Comparison of ENCODE assay signal across 9 cellular contexts in genomic region chr2:39620067-39620466, GRCh38. TPM values are rescaled to one million over a fixed set of nuclear protein-coding genes. Genes with fewer than 3 reads are reported as not detected.
A peak's percentile ranks its signal among the peaks of the same experiment; 100 is the strongest.
DNase-seq lines count a peak whose midpoint lies in the region; ATAC-seq and TF ChIP-seq lines count a peak whose summit lies in the region.
"Had no signal": no experiment of that assay in that cellular context is flagged by ENCODE, and none has a peak within 500 bp of the region (broad histone marks: within the 10 kb centered on the region; RNA-seq: fewer than 3 reads in every experiment).

No MANE protein-coding gene starts in this region.

- ATAC-seq in heart right ventricle (no peak), HG03175 (IDR thresholded peaks at IDR 0.05; ENCODE audit: unreplicated experiment) (no peak), HG02759 (IDR thresholded peaks at IDR 0.05; ENCODE audit: unreplicated experiment) (no peak)

- intact Hi-C loops in activated naive CD4-positive, alpha-beta T cell treated with anti-CD3 and anti-CD28 coated beads for 36 hours (cut with micrococcal nuclease) = no loop called here
- intact Hi-C loops in heart right ventricle (cut with DNase I) = loop anchor here in 1 of 10 donors (5.0 kb wide), 1 partner anchor 37 kb away; no protein-coding TSS in a partner anchor
- intact Hi-C loops in transverse colon (cut with DNase I; ENCODE audit: low total_unique reads) = no loop called here

- no peaks in the 10 kb centered on the region for H3K9me3 Mint-ChIP-seq in activated naive CD4-positive, alpha-beta T cell treated with anti-CD3 and anti-CD28 coated beads for 36 hours

- TF ChIP-seq EP300 in transverse colon (IDR thresholded peaks at IDR 0.05; ENCODE audit: low read depth) = no peak

- no peaks in the 10 kb centered on the region for H3K27me3 ChIP-seq in heart right ventricle
- H3K27me3 ChIP-seq in transverse colon = no peaks in the 10 kb centered on the region

- no peak overlapping the region for H3K4me3 Mint-ChIP-seq in activated naive CD4-positive, alpha-beta T cell treated with anti-CD3 and anti-CD28 coated beads for 36 hours

- no peaks in the 10 kb centered on the region for H3K36me3 Mint-ChIP-seq in activated naive CD4-positive, alpha-beta T cell treated with anti-CD3 and anti-CD28 coated beads for 36 hours (ENCODE audit: low read depth)

- DNase-seq in activated naive CD4-positive, alpha-beta T cell treated with anti-CD3 and anti-CD28 coated beads for 36 hours = peak; percentile 44
- no peak for DNase-seq in activated naive CD4-positive, alpha-beta T cell (lab: John Stamatoyannopoulos, UW)
- DNase-seq in SKM-1 (lab: John Stamatoyannopoulos, UW; ENCODE audit: unreplicated experiment) = peak; percentile 75
- DNase-seq in heart right ventricle = peak; percentile 20 to 46
- DNase-seq in transverse colon = peak; percentile 22
- no peak for DNase-seq in superior temporal gyrus (ENCODE audit: extremely low spot score)
- DNase-seq: NCI-H1105 had no signal

- no peaks in the 10 kb centered on the region for H3K9me3 ChIP-seq in heart right ventricle
- H3K9me3 ChIP-seq in transverse colon = no peaks in the 10 kb centered on the region

- H3K4me1 Mint-ChIP-seq in activated naive CD4-positive, alpha-beta T cell treated with anti-CD3 and anti-CD28 coated beads for 36 hours (ENCODE audit: low read depth) = peaks cover 4% of the 10 kb centered on the region

- peaks cover 20% of the 10 kb centered on the region for H3K27me3 Mint-ChIP-seq in activated naive CD4-positive, alpha-beta T cell treated with anti-CD3 and anti-CD28 coated beads for 36 hours (ENCODE audit: low read depth)

- 23 to 39% methylated on average over 6 of the region's 6 CpGs for WGBS in heart right ventricle, 2 donors
- WGBS in transverse colon (ENCODE audit: low coverage in 1 of 2), 2 donors = 44 to 60% methylated on average over 6 of the region's 6 CpGs

- H3K36me3 ChIP-seq in heart right ventricle (no peaks in the 10 kb centered on the region), transverse colon (no peaks in the 10 kb centered on the region)

- H3K4me3 ChIP-seq in heart right ventricle = no peak overlapping the region
- H3K4me3 ChIP-seq in transverse colon = no peak overlapping the region

- in situ Hi-C loops in transverse colon (cut with MboI; ENCODE audit: low pct_ligation_motif_present in 1 of 4, low pct_unique_long_range_greater_than_20kb in 1 of 4, low sequenced_read_pairs in 3 of 4) = no loop called here

- no peak for TF ChIP-seq CTCF in heart right ventricle (IDR thresholded peaks at IDR 0.05)
- TF ChIP-seq CTCF in transverse colon (IDR thresholded peaks at IDR 0.05) = no peak

- TF ChIP-seq POLR2A in transverse colon (IDR thresholded peaks at IDR 0.05) = no peak

- no peak overlapping the region for H3K27ac ChIP-seq in heart right ventricle
- H3K27ac ChIP-seq in transverse colon = no peak overlapping the region

- H3K27ac Mint-ChIP-seq in activated naive CD4-positive, alpha-beta T cell treated with anti-CD3 and anti-CD28 coated beads for 36 hours = no peak overlapping the region

- H3K4me1 ChIP-seq in heart right ventricle (peaks cover 0 to 29% (median 5%) of the 10 kb centered on the region in 9 donors), transverse colon (no peaks in the 10 kb centered on the region)

- CTCF ChIA-PET in activated naive CD4-positive, alpha-beta T cell treated with anti-CD3 and anti-CD28 coated beads for 36 hours (lab: Charles Lee) = no interaction called here

RNA-seq across cellular contexts. Expression of gene TMEM178A, which starts 45.6 kb away (rescaled TPM):
- under 1 TPM; 0.25 to 0.55 TPM for total RNA-seq in activated naive CD4-positive, alpha-beta T cell treated with anti-CD3 and anti-CD28 coated beads for 36 hours
- total RNA-seq in heart right ventricle (1 to 10 TPM in 9 of 10 donors, under 1 TPM in 1; 0.97 to 4.8 (median 2.5) TPM), transverse colon (1 to 10 TPM; 1.6 to 7.5 (median 4.6) TPM)
- polyA plus RNA-seq in heart right ventricle = 1 to 10 TPM in 1 of 2 donors, under 1 TPM in 1; 0.58 to 6.2 TPM

Comparison
In these comparisons a context has a peak if more than half of its experiments do, and no peak if none do; other contexts are left out.
1. DNase-seq: peak in activated naive CD4-positive, alpha-beta T cell treated with anti-CD3 and anti-CD28 coated beads for 36 hours (single experiment), SKM-1 (single experiment), heart right ventricle (2 of 2) and transverse colon (single experiment); none in activated naive CD4-positive, alpha-beta T cell (0 of 4) and superior temporal gyrus (single experiment).